Comparison of ENCODE assay signal across 8 cellular contexts in the genomic region with DNA sequence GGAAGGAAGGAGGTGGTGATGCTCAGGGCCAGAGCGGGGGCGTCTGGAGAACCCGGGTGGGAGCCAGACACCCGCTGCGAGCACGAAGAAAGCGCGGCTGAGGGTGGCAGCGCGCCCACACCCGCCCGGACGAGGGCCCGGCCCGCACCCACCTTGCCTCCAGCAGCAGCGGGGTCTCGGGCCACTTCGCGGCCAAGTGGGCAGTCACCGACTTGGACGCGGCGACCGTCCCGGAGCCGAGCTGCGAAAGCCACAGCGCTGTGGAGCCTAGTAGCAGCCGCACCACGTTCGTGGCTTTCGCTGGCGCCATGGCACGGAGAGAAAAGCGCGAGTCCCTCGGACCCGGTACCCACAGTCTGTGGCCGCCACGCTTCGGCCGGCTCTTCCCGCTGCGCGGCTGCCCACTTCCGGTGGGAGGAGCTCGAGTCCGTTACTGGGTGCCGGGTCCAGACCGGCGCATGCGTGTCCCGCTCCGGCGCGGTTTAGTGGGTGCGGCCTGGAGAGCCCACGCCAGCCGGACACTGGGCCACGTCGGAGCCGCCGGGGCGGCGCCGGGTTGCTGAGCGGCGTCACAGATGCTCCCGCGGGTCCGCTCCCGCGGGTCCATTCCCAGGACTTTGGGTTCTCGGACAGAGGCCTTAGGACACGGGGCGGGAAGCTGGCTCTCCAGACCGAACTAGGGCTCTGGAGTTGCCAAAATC. TPM values are rescaled to one million over a fixed set of nuclear protein-coding genes. Genes with fewer than 3 reads are reported as not detected.
DNase-seq lines count a peak whose midpoint lies in the region; ATAC-seq and TF ChIP-seq lines count a peak whose summit lies in the region.

UGGT2 (minus strand) TSS at position 399 of the 701 bp plus-strand sequence; CDS start at position 310, 89 bp downstream.

- no peaks in the 10 kb centered on the region for H3K9me3 Mint-ChIP-seq in activated T-helper 2 cell treated with anti-CD3 and anti-CD28 coated beads, Interferon-gamma antibody, Interleukin-2, Interleukin-4, amounts not matched to agents 10 μg/mL and 5 μg/mL and 100 μg/mL, durations not matched to agents 14 hours and 24 hours and 36 hours
- H3K9me3 Mint-ChIP-seq in neural crest cell, result peaks cover 2% of the 10 kb centered on the region

- DNase-seq in DMS 273 (lab: John Stamatoyannopoulos, UW; ENCODE audit: unreplicated experiment) (peak; percentile 91), GM19240 (ENCODE audit: insufficient read length, low spot score) (peak; percentile 50), NCI-H345 treated with DMSO at 0.1 percent for 48 hours (lab: John Stamatoyannopoulos, UW; ENCODE audit: unreplicated experiment) (peak; percentile 51), globus pallidus (ENCODE audit: low spot score) (peak; percentile 88), neural crest cell (ENCODE audit: low read depth, low spot score) (peak; percentile 83), GF-D8 (lab: John Stamatoyannopoulos, UW) (no peak)
- DNase-seq in activated T-helper 2 cell treated with anti-CD3 and anti-CD28 coated beads, Interferon-gamma antibody, Interleukin-2, Interleukin-4, amounts not matched to agents 10 μg/mL and 5 μg/mL and 100 μg/mL, durations not matched to agents 14 hours and 24 hours and 36 hours (ENCODE audit: low spot score), result peak; percentile 10

- peaks cover 15% of the 10 kb centered on the region for H3K27me3 Mint-ChIP-seq in activated T-helper 2 cell treated with anti-CD3 and anti-CD28 coated beads, Interferon-gamma antibody, Interleukin-2, Interleukin-4, amounts not matched to agents 10 μg/mL and 5 μg/mL and 100 μg/mL, durations not matched to agents 14 hours and 24 hours and 36 hours (ENCODE audit: low read depth)
- H3K27me3 Mint-ChIP-seq in neural crest cell (ENCODE audit: low read depth), result peaks cover 4% of the 10 kb centered on the region

- intact Hi-C loops in activated T-helper 2 cell treated with anti-CD3 and anti-CD28 coated beads, Interferon-gamma antibody, Interleukin-2, Interleukin-4, amounts not matched to agents 10 μg/mL and 5 μg/mL and 100 μg/mL, durations not matched to agents 14 hours and 24 hours and 36 hours (cut with micrococcal nuclease), result no loop called here

- peak within 1 kb of the TSS; percentile 67 for H3K4me3 Mint-ChIP-seq in activated T-helper 2 cell treated with anti-CD3 and anti-CD28 coated beads, Interferon-gamma antibody, Interleukin-2, Interleukin-4, amounts not matched to agents 10 μg/mL and 5 μg/mL and 100 μg/mL, durations not matched to agents 14 hours and 24 hours and 36 hours (ENCODE audit: low read depth)
- peak within 1 kb of the TSS; percentile 96 for H3K4me3 Mint-ChIP-seq in neural crest cell

- H3K36me3 Mint-ChIP-seq in activated T-helper 2 cell treated with anti-CD3 and anti-CD28 coated beads, Interferon-gamma antibody, Interleukin-2, Interleukin-4, amounts not matched to agents 10 μg/mL and 5 μg/mL and 100 μg/mL, durations not matched to agents 14 hours and 24 hours and 36 hours (ENCODE audit: low read depth), result no peaks in the 10 kb centered on the region
- H3K36me3 Mint-ChIP-seq in neural crest cell (ENCODE audit: low read depth), result peaks cover 31% of the 10 kb centered on the region

- no peak within 1 kb of the TSS for H3K27ac Mint-ChIP-seq in activated T-helper 2 cell treated with anti-CD3 and anti-CD28 coated beads, Interferon-gamma antibody, Interleukin-2, Interleukin-4, amounts not matched to agents 10 μg/mL and 5 μg/mL and 100 μg/mL, durations not matched to agents 14 hours and 24 hours and 36 hours
- H3K27ac Mint-ChIP-seq in neural crest cell (ENCODE audit: unreplicated experiment), result peak within 1 kb of the TSS; percentile 97

- peaks cover 4% of the 10 kb centered on the region for H3K4me1 Mint-ChIP-seq in activated T-helper 2 cell treated with anti-CD3 and anti-CD28 coated beads, Interferon-gamma antibody, Interleukin-2, Interleukin-4, amounts not matched to agents 10 μg/mL and 5 μg/mL and 100 μg/mL, durations not matched to agents 14 hours and 24 hours and 36 hours (ENCODE audit: low read depth)
- peaks cover 19% of the 10 kb centered on the region for H3K4me1 Mint-ChIP-seq in neural crest cell

- TF ChIP-seq CTCF in neural crest cell (conservative IDR thresholded peaks at IDR 0.05), result no peak

- peak; percentile 81 for ATAC-seq in HG03342 (IDR thresholded peaks at IDR 0.05; ENCODE audit: unreplicated experiment)

RNA-seq across cellular contexts. Expression of gene UGGT2, which starts in this region (rescaled TPM):
- total RNA-seq in activated T-helper 2 cell treated with anti-CD3 and anti-CD28 coated beads, Interferon-gamma antibody, Interleukin-2, Interleukin-4, amounts not matched to agents 10 μg/mL and 5 μg/mL and 100 μg/mL, durations not matched to agents 14 hours and 24 hours and 36 hours, result 1.0 and 2.3 TPM in 2 replicates
- 31.5 and 32.9 TPM in 2 replicates for total RNA-seq in neural crest cell
